Comparison of ENCODE assay signal across 1 cellular context in the genomic region with DNA sequence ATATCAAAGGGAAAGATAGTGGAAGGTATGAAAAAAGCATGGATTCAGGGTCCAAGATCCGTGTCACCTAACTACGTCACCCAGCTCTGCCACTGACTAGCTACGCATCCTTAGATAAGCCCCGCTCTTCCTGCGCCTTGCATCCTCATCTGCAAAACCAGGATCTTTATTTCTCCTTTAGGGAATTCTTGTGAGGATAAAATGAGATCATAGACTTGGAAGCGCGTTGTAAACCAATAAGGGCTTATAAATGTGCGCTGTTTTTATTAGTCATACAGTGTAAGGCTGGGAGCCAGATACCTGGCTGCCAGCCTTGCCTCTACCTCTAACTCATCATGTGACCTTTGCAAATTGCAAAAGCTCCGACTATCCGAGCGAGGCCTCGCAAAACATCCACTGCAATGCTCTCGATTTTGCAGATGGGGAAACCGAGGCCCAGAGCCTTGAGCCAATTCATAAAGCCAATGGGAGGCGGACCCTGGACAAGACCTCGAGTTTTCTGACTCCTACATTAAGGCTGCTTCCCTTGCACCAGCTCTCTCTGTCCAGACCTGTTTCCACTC.
TF ChIP-seq lines count a peak whose summit lies in the region.

No MANE protein-coding gene starts in this region.

TF ChIP-seq in K562, 482 proteins besides CTCF, POLR2A, EP300 and RAD21:
- TF ChIP-seq TFE3 (CRISPR knock-in tag; IDR thresholded peaks at IDR 0.05) = peak; percentile 63
- peak in 1 of 2 experiments; percentile 19; a peak in 1 of 4 replicates for TF ChIP-seq RCOR1 (IDR thresholded peaks at IDR 0.05; ENCODE audit: borderline replicate concordance in 1 of 2, low read depth in 2 of 2, low read length in 2 of 2)
- TF ChIP-seq ELF1 (tag; IDR thresholded peaks at IDR 0.05) = no peak
- TF ChIP-seq, protein P1, sequence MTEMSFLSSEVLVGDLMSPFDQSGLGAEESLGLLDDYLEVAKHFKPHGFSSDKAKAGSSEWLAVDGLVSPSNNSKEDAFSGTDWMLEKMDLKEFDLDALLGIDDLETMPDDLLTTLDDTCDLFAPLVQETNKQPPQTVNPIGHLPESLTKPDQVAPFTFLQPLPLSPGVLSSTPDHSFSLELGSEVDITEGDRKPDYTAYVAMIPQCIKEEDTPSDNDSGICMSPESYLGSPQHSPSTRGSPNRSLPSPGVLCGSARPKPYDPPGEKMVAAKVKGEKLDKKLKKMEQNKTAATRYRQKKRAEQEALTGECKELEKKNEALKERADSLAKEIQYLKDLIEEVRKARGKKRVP (CRISPR knock-in tag; IDR thresholded peaks at IDR 0.05) = no peak
- TF ChIP-seq SMARCA4 (IDR thresholded peaks at IDR 0.05) = peak; percentile 29; the same call in 1 of the 2 replicates
- no peak for TF ChIP-seq JUND (IDR thresholded peaks at IDR 0.05; ENCODE audit: borderline replicate concordance, low read depth, low read length)
- peak; percentile 33; the same call in 1 of the 3 replicates for TF ChIP-seq JUND (tag; IDR thresholded peaks at IDR 0.05; ENCODE audit: borderline replicate concordance, low read depth, low read length)
- TF ChIP-seq SMAD1 (IDR thresholded peaks at IDR 0.05; ENCODE audit: low read depth, low read length, partially characterized antibody) = no peak
- TF ChIP-seq ATF7 (IDR thresholded peaks at IDR 0.05) = 0 out of 2 replicates have a peak, but pooled peaks have one; percentile 28
- 0 out of 2 replicates have a peak, but pooled peaks have one; percentile 5 for TF ChIP-seq LEF1 (IDR thresholded peaks at IDR 0.05)
- TF ChIP-seq GATAD2A (IDR thresholded peaks at IDR 0.05) = 0 out of 2 replicates have a peak, but pooled peaks have one; percentile 30
- 0 out of 2 replicates have a peak, but pooled peaks have one; percentile 50 for TF ChIP-seq DNMT1 (IDR thresholded peaks at IDR 0.05)
- TF ChIP-seq ATF1 (CRISPR knock-in tag; IDR thresholded peaks at IDR 0.05) = no peak
- peak; percentile 77 for TF ChIP-seq ATF1 (tag; IDR thresholded peaks at IDR 0.05)
- TF ChIP-seq AFF4 (CRISPR knock-in tag; IDR thresholded peaks at IDR 0.05) = 0 out of 2 replicates have a peak, but pooled peaks have one; percentile 56
- peak; percentile 78 for TF ChIP-seq CREM (IDR thresholded peaks at IDR 0.05; ENCODE audit: low read depth)
- peak; percentile 34; the same call in 1 of the 2 replicates for TF ChIP-seq USF2 (CRISPR knock-in tag; IDR thresholded peaks at IDR 0.05)
- peak; percentile 22; the same call in 1 of the 2 replicates for TF ChIP-seq RAD51 (IDR thresholded peaks at IDR 0.05; ENCODE audit: borderline replicate concordance, low read depth)
- no peak for TF ChIP-seq FOXO4 (CRISPR knock-in tag; IDR thresholded peaks at IDR 0.05)
- TF ChIP-seq DPF2 (IDR thresholded peaks at IDR 0.05) = 0 out of 2 replicates have a peak, but pooled peaks have one; percentile 47
